ENCODE assay signal across 2 cellular contexts in genomic region chr7:50303894-50304157, GRCh38.
TF ChIP-seq lines count a peak whose summit lies in the region.

No MANE protein-coding gene starts in this region.

TF ChIP-seq in liver, 16 proteins besides CTCF, POLR2A, EP300 and RAD21:
- TF ChIP-seq HNF4A (conservative IDR thresholded peaks at IDR 0.05) (no peak), MAX (IDR thresholded peaks at IDR 0.05) (no peak), HNF4G (IDR thresholded peaks at IDR 0.05) (no peak), NR2F2 (IDR thresholded peaks at IDR 0.05) (no peak), YY1 (IDR thresholded peaks at IDR 0.05) (no peak), FOXA2 (IDR thresholded peaks at IDR 0.05) (no peak), FOXA1 (IDR thresholded peaks at IDR 0.05) (no peak), REST (IDR thresholded peaks at IDR 0.05) (no peak), RXRA (IDR thresholded peaks at IDR 0.05) (no peak), ZBTB33 (IDR thresholded peaks at IDR 0.05) (no peak), EGR1 (IDR thresholded peaks at IDR 0.05; ENCODE audit: low read depth in 2 of 2) (no peak), ATF3 (IDR thresholded peaks at IDR 0.05) (no peak), TAF1 (conservative IDR thresholded peaks at IDR 0.05) (no peak), GABPA (IDR thresholded peaks at IDR 0.05 in 1 of 2, conservative IDR thresholded peaks at IDR 0.05 in 1 of 2) (no peak), SP1 (IDR thresholded peaks at IDR 0.05) (no peak), JUND (IDR thresholded peaks at IDR 0.05) (no peak)

TF ChIP-seq in HepG2, 621 proteins besides CTCF, POLR2A, EP300 and RAD21:
- TF ChIP-seq AKAP8 (CRISPR knock-in tag; IDR thresholded peaks at IDR 0.05) (no peak), NFIB (CRISPR knock-in tag; IDR thresholded peaks at IDR 0.05; ENCODE audit: borderline replicate concordance) (no peak), HNRNPK (IDR thresholded peaks at IDR 0.05; ENCODE audit: low read depth, low read length, poor library complexity, severe bottlenecking) (no peak), SOX13 (IDR thresholded peaks at IDR 0.05) (no peak), SOX13 (CRISPR knock-in tag; conservative IDR thresholded peaks at IDR 0.05 in 1 of 2, IDR thresholded peaks at IDR 0.05 in 1 of 2) (no peak), SAFB2 (CRISPR knock-in tag; IDR thresholded peaks at IDR 0.05; ENCODE audit: borderline replicate concordance, low read depth) (no peak), ARNT (IDR thresholded peaks at IDR 0.05) (no peak), ZNF766 (CRISPR knock-in tag; IDR thresholded peaks at IDR 0.05; ENCODE audit: borderline replicate concordance) (no peak), ZNF496 (CRISPR knock-in tag; IDR thresholded peaks at IDR 0.05; ENCODE audit: insufficient replicate concordance) (no peak), TRIM22 (IDR thresholded peaks at IDR 0.05) (no peak), MLX (CRISPR knock-in tag; IDR thresholded peaks at IDR 0.05) (no peak), ZNF180 (CRISPR knock-in tag; IDR thresholded peaks at IDR 0.05; ENCODE audit: borderline replicate concordance, low read depth) (no peak), ZNF280B (CRISPR knock-in tag; IDR thresholded peaks at IDR 0.05; ENCODE audit: borderline replicate concordance) (no peak), HDAC2 (CRISPR knock-in tag; IDR thresholded peaks at IDR 0.05) (no peak), TEAD3 (CRISPR knock-in tag; optimal IDR thresholded peaks at IDR 0.05; ENCODE audit: borderline replicate concordance) (no peak), YEATS4 (CRISPR knock-in tag; IDR thresholded peaks at IDR 0.05; ENCODE audit: borderline replicate concordance) (no peak), ZNF746 (CRISPR knock-in tag; IDR thresholded peaks at IDR 0.05) (no peak), ZNF34 (CRISPR knock-in tag; IDR thresholded peaks at IDR 0.05; ENCODE audit: borderline replicate concordance) (no peak)
